In genomic region chr1:57424231-57425027, GRCh38 we compare ENCODE assay signal across 8 cellular contexts. TPM values are rescaled to one million over a fixed set of nuclear protein-coding genes. Genes with fewer than 3 reads are reported as not detected.
DNase-seq lines count a peak whose midpoint lies in the region; ATAC-seq, FAIRE-seq and TF ChIP-seq lines count a peak whose summit lies in the region.

No MANE protein-coding gene starts in this region.

- ATAC-seq in lower lobe of right lung: peak; percentile 23 to 31
- no peak for ATAC-seq in HG03442 (IDR thresholded peaks at IDR 0.05; ENCODE audit: unreplicated experiment)
- ATAC-seq in HG03025 (IDR thresholded peaks at IDR 0.05; ENCODE audit: low FRiP score, unreplicated experiment): no peak

- H3K36me3 ChIP-seq in duodenal mucosa (ENCODE audit: control insufficient read depth in 1 of 2, insufficient read depth in 2 of 2, low read length in 2 of 2) (no peaks in the 10 kb centered on the region), lower lobe of right lung (no peaks in the 10 kb centered on the region)

- H3K4me3 ChIP-seq in duodenal mucosa (ENCODE audit: low read depth in 1 of 2, low read length in 2 of 2): peak overlapping the region; percentile 47 to 48
- H3K4me3 ChIP-seq in lower lobe of right lung: no peak overlapping the region

- no peak overlapping the region for H3K9ac ChIP-seq in duodenal mucosa (ENCODE audit: low read depth in 1 of 2, low read length in 2 of 2)

- H3K9me3 ChIP-seq in duodenal mucosa (ENCODE audit: control insufficient read depth in 1 of 2, low read length in 2 of 2) (no peaks in the 10 kb centered on the region), lower lobe of right lung (no peaks in the 10 kb centered on the region)

- no peak for FAIRE-seq in urothelium cell line (lab: Jason Lieb, UNC)

- no peak overlapping the region for H3K27ac ChIP-seq in duodenal mucosa (ENCODE audit: low read depth, low read length)
- H3K27ac ChIP-seq in lower lobe of right lung: no peak overlapping the region

- TF ChIP-seq CTCF in lower lobe of right lung (IDR thresholded peaks at IDR 0.05): peak; percentile 32

- H3K4me1 ChIP-seq in duodenal mucosa (ENCODE audit: control insufficient read depth in 1 of 2, insufficient read depth in 2 of 2, low read length in 2 of 2): peaks cover 0 to 4% of the 10 kb centered on the region in 2 donors
- H3K4me1 ChIP-seq in lower lobe of right lung: peaks cover 4% of the 10 kb centered on the region

- peaks cover 41 to 60% of the 10 kb centered on the region in 2 donors for H3K27me3 ChIP-seq in duodenal mucosa (ENCODE audit: control insufficient read depth in 1 of 2, insufficient read depth in 2 of 2, low read length in 2 of 2)
- H3K27me3 ChIP-seq in lower lobe of right lung (ENCODE audit: low read depth): peaks cover 60% of the 10 kb centered on the region

- intact Hi-C loops in lower lobe of right lung (cut with DNase I): no loop called here

- DNase-seq in EH (ENCODE audit: low read depth): peak; percentile 33
- peak; percentile 36 for DNase-seq in NCI-H2107 treated with DMSO at 0.1 percent for 48 hours (lab: John Stamatoyannopoulos, UW; ENCODE audit: unreplicated experiment)
- no peak for DNase-seq in lower lobe of right lung
- DNase-seq in urothelium cell line (ENCODE audit: low spot score): peak; percentile 44
- DNase-seq in cortex of kidney (lab: John Stamatoyannopoulos, UW): no peak

RNA-seq across cellular contexts. Expression of gene DAB1, which starts 0.6 kb away (rescaled TPM):
- 1.9 TPM for total RNA-seq in lower lobe of right lung

Comparison
In these comparisons a context has a peak if more than half of its experiments do, and no peak if none do; other contexts are left out.
1. DNase-seq: peak in EH (single experiment), NCI-H2107 treated with DMSO at 0.1 percent for 48 hours (single experiment) and urothelium cell line (single experiment); none in lower lobe of right lung (single experiment) and cortex of kidney (single experiment).
2. ATAC-seq: peak in lower lobe of right lung (2 of 2); none in HG03442 (single experiment) and HG03025 (single experiment).